In genomic region chr5:50962934-50963646, GRCh38 we compare ENCODE assay signal across 8 cellular contexts.
DNase-seq lines count a peak whose midpoint lies in the region; ATAC-seq and TF ChIP-seq lines count a peak whose summit lies in the region.

No MANE protein-coding gene starts in this region.

- ATAC-seq in GM21528 (IDR thresholded peaks at IDR 0.05; ENCODE audit: low FRiP score, unreplicated experiment): peak; percentile 87
- peak; percentile 82 to 83 for ATAC-seq in activated T-cell treated with anti-CD3 and anti-CD28 coated beads, Interleukin-2, amount 50 U/mL, for 72 hours (replicated peaks in 1 of 2)
- ATAC-seq in natural killer cell treated with Interleukin-12 subunit alpha and Interleukin-12 subunit beta and Interleukin-15 and Interleukin-18, amount 100 ng/mL, for 72 hours: peak; percentile 62 to 76
- peak; percentile 85 for ATAC-seq in stimulated activated naive CD8-positive, alpha-beta T cell treated with anti-CD3 and anti-CD28 coated beads, Interleukin-15, amount 100 ng/mL, for 72 hours

- no peaks in the 10 kb centered on the region for H3K9me3 Mint-ChIP-seq in activated T-cell treated with anti-CD3 and anti-CD28 coated beads, Interleukin-2, amount 50 U/mL, for 72 hours
- H3K9me3 Mint-ChIP-seq in natural killer cell treated with Interleukin-12 subunit alpha and Interleukin-12 subunit beta and Interleukin-15 and Interleukin-18, amount 100 ng/mL, for 72 hours: no peaks in the 10 kb centered on the region
- no peaks in the 10 kb centered on the region for H3K9me3 Mint-ChIP-seq in stimulated activated naive CD8-positive, alpha-beta T cell treated with anti-CD3 and anti-CD28 coated beads, Interleukin-15, amount 100 ng/mL, for 72 hours

- peak; percentile 92 for TF ChIP-seq CTCF in fibroblast of mammary gland (conservative IDR thresholded peaks at IDR 0.05; ENCODE audit: control insufficient read depth, insufficient read depth, low read depth, low read length)

- H3K27me3 ChIP-seq in HUES64 (ENCODE audit: insufficient read depth, low read length): peaks cover 56% of the 10 kb centered on the region

- peaks cover 69% of the 10 kb centered on the region for H3K27me3 Mint-ChIP-seq in activated T-cell treated with anti-CD3 and anti-CD28 coated beads, Interleukin-2, amount 50 U/mL, for 72 hours (ENCODE audit: low read depth)
- H3K27me3 Mint-ChIP-seq in natural killer cell treated with Interleukin-12 subunit alpha and Interleukin-12 subunit beta and Interleukin-15 and Interleukin-18, amount 100 ng/mL, for 72 hours: peaks cover 44 to 66% of the 10 kb centered on the region in 2 donors
- peaks cover 86% of the 10 kb centered on the region for H3K27me3 Mint-ChIP-seq in stimulated activated naive CD8-positive, alpha-beta T cell treated with anti-CD3 and anti-CD28 coated beads, Interleukin-15, amount 100 ng/mL, for 72 hours

- DNase-seq in DMS153 (lab: John Stamatoyannopoulos, UW): peak; percentile 86
- peak; percentile 64 for DNase-seq in OCI-M2 (lab: John Stamatoyannopoulos, UW; ENCODE audit: unreplicated experiment)
- DNase-seq in activated T-cell treated with anti-CD3 and anti-CD28 coated beads, Interleukin-2, amount 50 U/mL, for 72 hours: peak; percentile 63 to 77
- peak; percentile 52 for DNase-seq in fibroblast of mammary gland (ENCODE audit: low read depth)
- peak; percentile 63 for DNase-seq in natural killer cell treated with Interleukin-12 subunit alpha and Interleukin-12 subunit beta and Interleukin-15 and Interleukin-18, amount 100 ng/mL, for 72 hours (ENCODE audit: low spot score)
- peak; percentile 63 to 73 for DNase-seq in stimulated activated naive CD8-positive, alpha-beta T cell treated with anti-CD3 and anti-CD28 coated beads, Interleukin-15, amount 100 ng/mL, for 72 hours

- peak overlapping the region; percentile 74 to 89 for H3K4me3 Mint-ChIP-seq in activated T-cell treated with anti-CD3 and anti-CD28 coated beads, Interleukin-2, amount 50 U/mL, for 72 hours
- peak overlapping the region; percentile 81 for H3K4me3 Mint-ChIP-seq in natural killer cell treated with Interleukin-12 subunit alpha and Interleukin-12 subunit beta and Interleukin-15 and Interleukin-18, amount 100 ng/mL, for 72 hours
- peak overlapping the region; percentile 80 for H3K4me3 Mint-ChIP-seq in stimulated activated naive CD8-positive, alpha-beta T cell treated with anti-CD3 and anti-CD28 coated beads, Interleukin-15, amount 100 ng/mL, for 72 hours

- no peak overlapping the region for H3K9ac ChIP-seq in HUES64 (ENCODE audit: low read depth, low read length)

- no peaks in the 10 kb centered on the region for H3K36me3 ChIP-seq in HUES64 (ENCODE audit: insufficient read depth, low read length)

- WGBS in HUES64: under 1% methylated on average over 37 of the region's 38 CpGs

- peaks cover 0 to 2% of the 10 kb centered on the region in 2 donors for H3K36me3 Mint-ChIP-seq in activated T-cell treated with anti-CD3 and anti-CD28 coated beads, Interleukin-2, amount 50 U/mL, for 72 hours (ENCODE audit: insufficient read depth in 2 of 2)
- peaks cover under 1% of the 10 kb centered on the region for H3K36me3 Mint-ChIP-seq in natural killer cell treated with Interleukin-12 subunit alpha and Interleukin-12 subunit beta and Interleukin-15 and Interleukin-18, amount 100 ng/mL, for 72 hours

- H3K4me3 ChIP-seq in HUES64 (ENCODE audit: low read length): peak overlapping the region; percentile 61
- H3K4me3 ChIP-seq in fibroblast of mammary gland (ENCODE audit: control insufficient read depth, low read depth, low read length): peak overlapping the region; percentile 34

- peaks cover 26% of the 10 kb centered on the region for H3K4me1 ChIP-seq in HUES64 (ENCODE audit: insufficient read depth, low read length)

- no peak overlapping the region for H3K27ac Mint-ChIP-seq in activated T-cell treated with anti-CD3 and anti-CD28 coated beads, Interleukin-2, amount 50 U/mL, for 72 hours
- H3K27ac Mint-ChIP-seq in natural killer cell treated with Interleukin-12 subunit alpha and Interleukin-12 subunit beta and Interleukin-15 and Interleukin-18, amount 100 ng/mL, for 72 hours: no peak overlapping the region
- no peak overlapping the region for H3K27ac Mint-ChIP-seq in stimulated activated naive CD8-positive, alpha-beta T cell treated with anti-CD3 and anti-CD28 coated beads, Interleukin-15, amount 100 ng/mL, for 72 hours

- no peak overlapping the region for H3K27ac ChIP-seq in HUES64 (ENCODE audit: low read depth, low read length)

- peaks cover 44% of the 10 kb centered on the region for H3K4me1 Mint-ChIP-seq in activated T-cell treated with anti-CD3 and anti-CD28 coated beads, Interleukin-2, amount 50 U/mL, for 72 hours (ENCODE audit: low read depth)
- H3K4me1 Mint-ChIP-seq in natural killer cell treated with Interleukin-12 subunit alpha and Interleukin-12 subunit beta and Interleukin-15 and Interleukin-18, amount 100 ng/mL, for 72 hours (ENCODE audit: low read depth in 2 of 2): peaks cover 22 to 29% of the 10 kb centered on the region in 2 donors
- peaks cover 48% of the 10 kb centered on the region for H3K4me1 Mint-ChIP-seq in stimulated activated naive CD8-positive, alpha-beta T cell treated with anti-CD3 and anti-CD28 coated beads, Interleukin-15, amount 100 ng/mL, for 72 hours

- H3K9me3 ChIP-seq in HUES64 (ENCODE audit: insufficient read depth, low read depth, low read length): no peaks in the 10 kb centered on the region
